Comparison of ENCODE assay signal across 1 cellular context in genomic region chr10:97737770-97738265, GRCh38.
TF ChIP-seq lines count a peak whose summit lies in the region.

No MANE protein-coding gene starts in this region.

TF ChIP-seq in IMR-90, 13 proteins besides CTCF, POLR2A, EP300 and RAD21 (continued from another document):
- TF ChIP-seq RFX5 (IDR thresholded peaks at IDR 0.05; ENCODE audit: low read depth, low read length) = no peak
- TF ChIP-seq USF2 (IDR thresholded peaks at IDR 0.05; ENCODE audit: low read depth, low read length) = no peak
- no peak for TF ChIP-seq CEBPB (IDR thresholded peaks at IDR 0.05; ENCODE audit: low read depth, low read length)
- TF ChIP-seq RCOR1 (IDR thresholded peaks at IDR 0.05; ENCODE audit: insufficient replicate concordance, low read length) = no peak
- no peak for TF ChIP-seq SMC3 (IDR thresholded peaks at IDR 0.05; ENCODE audit: low read depth, low read length)
- no peak for TF ChIP-seq NFE2L2 (IDR thresholded peaks at IDR 0.05; ENCODE audit: low read depth, low read length)
- TF ChIP-seq MXI1 (IDR thresholded peaks at IDR 0.05; ENCODE audit: borderline replicate concordance, low read depth, low read length) = no peak
